In the genomic region with DNA sequence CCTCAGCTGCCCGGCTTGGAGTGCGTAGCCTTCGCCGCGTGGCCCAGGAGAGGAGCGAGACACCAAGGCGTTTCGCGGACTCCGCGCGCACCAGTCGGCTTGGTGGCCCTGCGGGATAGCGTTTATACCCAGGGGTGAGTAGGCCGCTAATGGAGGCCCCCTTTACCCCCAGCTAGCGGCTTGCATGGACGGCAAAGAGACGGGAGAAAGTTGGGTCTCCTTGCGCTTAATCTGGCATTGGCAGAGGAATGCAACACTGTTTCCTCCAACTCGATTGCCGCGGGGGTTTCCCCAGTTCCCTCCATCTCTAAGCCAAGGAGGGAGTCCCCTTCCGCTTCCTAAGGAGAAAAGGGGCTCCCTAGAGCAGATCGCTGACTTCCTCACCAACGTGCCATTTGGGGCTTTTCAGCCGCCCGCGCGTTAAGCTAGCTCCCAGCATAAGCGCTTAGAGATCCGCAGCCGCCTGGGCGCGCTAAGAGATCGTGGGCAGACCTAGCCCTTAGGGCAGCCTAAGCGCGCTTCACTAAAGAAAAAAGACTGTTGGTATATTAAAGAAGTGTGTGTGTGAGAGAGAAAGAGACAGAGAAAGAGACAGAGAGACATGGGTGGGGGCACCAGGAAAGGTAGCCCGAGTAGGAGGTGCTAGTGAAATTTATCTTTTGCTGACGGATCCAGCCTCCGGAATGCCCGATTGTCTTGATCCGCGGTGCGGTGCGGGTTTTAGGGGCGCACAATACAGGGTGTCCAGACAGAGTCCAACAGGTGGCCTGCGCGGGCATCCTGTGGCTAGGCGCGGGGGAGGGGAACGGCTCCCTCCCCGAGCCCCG, we compare ENCODE assay signal across 9 cellular contexts.
DNase-seq lines count a peak whose midpoint lies in the region; ATAC-seq and TF ChIP-seq lines count a peak whose summit lies in the region.
"Had no signal": no experiment of that assay in that cellular context is flagged by ENCODE, and none has a peak within 500 bp of the region (broad histone marks: within the 10 kb centered on the region; RNA-seq: fewer than 3 reads in every experiment).

No MANE protein-coding gene starts in this region.

- H3K4me1 Mint-ChIP-seq in activated T-cell treated with anti-CD3 and anti-CD28 coated beads, Interleukin-2, amount 50 U/mL, for 4 hours (ENCODE audit: low read depth) = no peaks in the 10 kb centered on the region
- H3K4me1 Mint-ChIP-seq: CD4-positive, CD25-positive, alpha-beta regulatory T cell had no signal

- WGBS in mesodermal cell (ENCODE audit: insufficient coverage in 2 of 2), 2 experiments = 1 to 3% methylated on average over 46 to 51 of the region's 54 CpGs

- peaks cover 59% of the 10 kb centered on the region for H3K27me3 Mint-ChIP-seq in activated T-cell treated with anti-CD3 and anti-CD28 coated beads, Interleukin-2, amount 50 U/mL, for 4 hours (ENCODE audit: low read depth)

- no peak for TF ChIP-seq CTCF in coronary artery (IDR thresholded peaks at IDR 0.05)
- TF ChIP-seq CTCF in upper lobe of right lung (IDR thresholded peaks at IDR 0.05) = no peak

- DNase-seq in activated T-cell treated with anti-CD3 and anti-CD28 coated beads, Interleukin-2, amount 50 U/mL, for 4 hours = no peak
- DNase-seq in activated T-cell treated with anti-CD3 and anti-CD28 coated beads, Interleukin-2, amount 50 U/mL, for 1 hour = no peak
- no peak for DNase-seq in coronary artery (ENCODE audit: low spot score)
- no peak for DNase-seq in upper lobe of right lung
- DNase-seq in CD1c-positive myeloid dendritic cell (ENCODE audit: extremely low spot score) = no peak
- no peak for DNase-seq in erythroblast (lab: John Stamatoyannopoulos, UW)
- DNase-seq: CD4-positive, CD25-positive, alpha-beta regulatory T cell had no signal

- H3K4me1 ChIP-seq in mesodermal cell (ENCODE audit: control insufficient read depth, insufficient read depth, low read length, poor library complexity, severe bottlenecking) = peaks cover 4% of the 10 kb centered on the region
- H3K4me1 ChIP-seq in upper lobe of right lung = no peaks in the 10 kb centered on the region

- intact Hi-C loops in upper lobe of right lung (cut with DNase I) = no loop called here

- H3K27ac ChIP-seq in coronary artery = no peak overlapping the region
- H3K27ac ChIP-seq in mesodermal cell (ENCODE audit: low read depth, low read length, severe bottlenecking) = no peak overlapping the region
- no peak overlapping the region for H3K27ac ChIP-seq in upper lobe of right lung

- peaks cover 70% of the 10 kb centered on the region for H3K27me3 ChIP-seq in upper lobe of right lung

- H3K9me3 ChIP-seq in mesodermal cell (ENCODE audit: control insufficient read depth, low read length) (no peaks in the 10 kb centered on the region), upper lobe of right lung (no peaks in the 10 kb centered on the region)

- no peaks in the 10 kb centered on the region for H3K36me3 Mint-ChIP-seq in activated T-cell treated with anti-CD3 and anti-CD28 coated beads, Interleukin-2, amount 50 U/mL, for 4 hours (ENCODE audit: insufficient read depth)
- H3K36me3 Mint-ChIP-seq: CD4-positive, CD25-positive, alpha-beta regulatory T cell had no signal

- H3K4me3 ChIP-seq in coronary artery (peak overlapping the region; percentile 66), mesodermal cell (ENCODE audit: extremely low read depth, insufficient read depth, low read length, poor library complexity, severe bottlenecking) (peak overlapping the region; percentile 37), upper lobe of right lung (no peak overlapping the region)

- no peak for TF ChIP-seq POLR2A in erythroblast (IDR thresholded peaks at IDR 0.05; ENCODE audit: low read length)

- peak in 1 of 2 donors; percentile 7 for ATAC-seq in activated T-cell treated with anti-CD3 and anti-CD28 coated beads, Interleukin-2, amount 50 U/mL, for 4 hours
- ATAC-seq in upper lobe of right lung (peak; percentile 23), GM21528 (IDR thresholded peaks at IDR 0.05; ENCODE audit: low FRiP score, unreplicated experiment) (no peak)

- no peaks in the 10 kb centered on the region for H3K36me3 ChIP-seq in mesodermal cell (ENCODE audit: control insufficient read depth, insufficient read depth, low read length)
- H3K36me3 ChIP-seq in upper lobe of right lung = no peaks in the 10 kb centered on the region

- peak overlapping the region; percentile 43 for H3K4me3 Mint-ChIP-seq in activated T-cell treated with anti-CD3 and anti-CD28 coated beads, Interleukin-2, amount 50 U/mL, for 4 hours
- H3K4me3 Mint-ChIP-seq: CD4-positive, CD25-positive, alpha-beta regulatory T cell had no signal

- no peaks in the 10 kb centered on the region for H3K9me3 Mint-ChIP-seq in activated T-cell treated with anti-CD3 and anti-CD28 coated beads, Interleukin-2, amount 50 U/mL, for 4 hours
